Comparison of ENCODE assay signal across 21 cellular contexts in genomic region chr19:38064661-38065425, GRCh38.
"Had no signal": no experiment of that assay in that cellular context is flagged by ENCODE, and none has a peak within 500 bp of the region (broad histone marks: within the 10 kb centered on the region; RNA-seq: fewer than 3 reads in every experiment).

No MANE protein-coding gene starts in this region.

- H3K36me3 ChIP-seq: heart left ventricle, ovary had no signal

- H3K27ac ChIP-seq: heart left ventricle, ovary had no signal

- ATAC-seq: esophagus mucosa, heart left ventricle, left lobe of liver, mucosa of descending colon, natural killer cell, right cardiac atrium had no signal

- H3K4me1 Mint-ChIP-seq: natural killer cell had no signal

- H3K4me3 ChIP-seq: dorsolateral prefrontal cortex, heart left ventricle, mucosa of descending colon, ovary, smooth muscle cell had no signal

- H3K27ac Mint-ChIP-seq: natural killer cell had no signal

- H3K4me3 Mint-ChIP-seq: natural killer cell, neural crest cell, type B pancreatic cell had no signal

- H3K9me3 ChIP-seq: heart left ventricle, mucosa of descending colon, ovary had no signal

- H3K9me3 Mint-ChIP-seq: natural killer cell, neural crest cell, type B pancreatic cell had no signal

- H3K4me2 ChIP-seq: smooth muscle cell had no signal

- DNase-seq: cortex of kidney; dorsolateral prefrontal cortex; effector memory CD4-positive, alpha-beta T cell; heart left ventricle; hypothalamus; mammary epithelial cell; mucosa of descending colon; natural killer cell; ovary; right cardiac atrium; stimulated activated CD4-positive, alpha-beta T cell treated with anti-CD3 and anti-CD28 coated beads, Interleukin-2, amount 100 ng/mL, for 48 hours; stimulated activated naive CD4-positive, alpha-beta T cell treated with Interleukin-2 at 50 U/mL for 16 hours had no signal

- H3K27me3 ChIP-seq: dorsolateral prefrontal cortex, heart left ventricle, ovary had no signal

- H3K27me3 Mint-ChIP-seq: progenitor cell of endocrine pancreas, type B pancreatic cell had no signal

- FAIRE-seq: endometrium, islet of Langerhans, urothelium cell line had no signal

- H3K36me3 Mint-ChIP-seq: natural killer cell, type B pancreatic cell had no signal
